29 cellular contexts compared by ENCODE assay signal in the genomic region with DNA sequence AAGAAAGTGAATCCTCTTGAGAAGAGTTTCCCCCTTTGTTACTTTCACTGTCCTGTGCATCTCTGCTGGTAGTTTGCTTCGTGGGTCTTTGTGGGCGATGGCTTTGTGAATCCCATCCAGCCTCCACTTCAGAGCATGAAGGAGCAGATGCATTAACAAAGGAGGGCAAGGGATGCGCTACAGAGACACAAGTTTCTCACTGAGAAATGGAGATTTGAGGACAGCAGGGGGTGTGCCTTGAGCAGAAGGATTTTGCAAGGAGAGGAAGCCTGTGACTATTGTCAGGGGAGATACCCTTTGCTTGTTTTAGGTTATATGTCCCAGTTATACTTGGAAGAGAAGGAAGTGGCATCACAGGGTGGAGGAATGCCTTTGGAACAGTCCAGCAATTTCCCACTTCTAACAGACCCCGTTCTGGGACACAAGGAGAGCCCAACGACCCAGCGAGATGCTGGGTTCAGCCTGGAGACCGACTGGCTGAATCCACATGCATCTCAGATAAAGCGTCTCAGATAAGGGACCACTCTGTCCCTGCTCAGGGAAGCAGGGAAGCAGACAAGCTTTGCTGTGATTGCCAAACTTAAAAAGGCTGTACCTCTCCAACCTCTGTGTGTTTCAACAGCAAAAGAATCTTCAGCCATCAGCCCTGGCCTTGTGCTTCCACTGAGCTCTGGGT.
"Had no signal": no experiment of that assay in that cellular context is flagged by ENCODE, and none has a peak within 500 bp of the region (broad histone marks: within the 10 kb centered on the region; RNA-seq: fewer than 3 reads in every experiment).

No MANE protein-coding gene starts in this region.

- ATAC-seq: esophagus mucosa; foreskin keratinocyte; heart left ventricle; left lung; mucosa of descending colon; pancreas; psoas muscle; stimulated activated naive B cell treated with anti-CD40 and anti-IgM and Interleukin-4, amounts not matched to agents 10 μg/mL and 1 μg/mL and 100 μg/mL, for 72 hours had no signal

- H3K36me3 Mint-ChIP-seq: stimulated activated naive B cell treated with anti-CD40 and anti-IgM and Interleukin-4, amounts not matched to agents 10 μg/mL and 1 μg/mL and 100 μg/mL, for 72 hours had no signal

- H3K9me3 Mint-ChIP-seq: activated CD4-positive, alpha-beta memory T cell treated with anti-CD3 and anti-CD28 coated beads, Interleukin-2, amount 10 ng/mL, durations not matched to agents 7 days and 5 days; activated CD4-positive, alpha-beta T cell treated with anti-CD3 and anti-CD28 coated beads, Interleukin-2, amount 10 ng/mL, durations not matched to agents 24 days and 14 days; activated T-cell treated with anti-CD3 and anti-CD28 coated beads, Interleukin-2, amount 50 U/mL, for 24 hours; stimulated activated naive B cell treated with anti-CD40 and anti-IgM and Interleukin-4, amounts not matched to agents 10 μg/mL and 1 μg/mL and 100 μg/mL, for 72 hours had no signal

- H3K36me3 ChIP-seq: brain microvascular endothelial cell, heart left ventricle, left lung, pancreas, sigmoid colon, tibial nerve, WERI-Rb-1 had no signal

- H3K27ac Mint-ChIP-seq: activated CD4-positive, alpha-beta memory T cell treated with anti-CD3 and anti-CD28 coated beads, Interleukin-2, amount 10 ng/mL, durations not matched to agents 7 days and 5 days; activated CD4-positive, alpha-beta T cell treated with anti-CD3 and anti-CD28 coated beads, Interleukin-2, amount 10 ng/mL, durations not matched to agents 24 days and 14 days; activated T-cell treated with anti-CD3 and anti-CD28 coated beads, Interleukin-2, amount 50 U/mL, for 24 hours; stimulated activated naive B cell treated with anti-CD40 and anti-IgM and Interleukin-4, amounts not matched to agents 10 μg/mL and 1 μg/mL and 100 μg/mL, for 72 hours; T-helper 1 cell treated with Interleukin-12 subunit alpha and Interleukin-12 subunit beta and Interleukin-4 antibody, amounts not matched to agents 30 μg/mL and 1 μg/mL, for 36 hours had no signal

- H3K4me3 ChIP-seq: heart left ventricle, left lung, lung, mucosa of descending colon, pancreas, psoas muscle, sigmoid colon, tibial nerve had no signal

- H3K4me1 ChIP-seq: pancreas, psoas muscle, sigmoid colon, tibial nerve had no signal

- H3K27ac ChIP-seq: brain microvascular endothelial cell, foreskin keratinocyte, heart left ventricle, left lung, pancreas, psoas muscle, sigmoid colon, tibial nerve, WERI-Rb-1 had no signal

- H3K27me3 Mint-ChIP-seq: activated CD4-positive, alpha-beta memory T cell treated with anti-CD3 and anti-CD28 coated beads, Interleukin-2, amount 10 ng/mL, durations not matched to agents 7 days and 5 days; activated CD4-positive, alpha-beta T cell treated with anti-CD3 and anti-CD28 coated beads, Interleukin-2, amount 10 ng/mL, durations not matched to agents 24 days and 14 days; activated T-cell treated with anti-CD3 and anti-CD28 coated beads, Interleukin-2, amount 50 U/mL, for 24 hours; stimulated activated naive B cell treated with anti-CD40 and anti-IgM and Interleukin-4, amounts not matched to agents 10 μg/mL and 1 μg/mL and 100 μg/mL, for 72 hours had no signal

- H3K27me3 ChIP-seq: brain microvascular endothelial cell, foreskin keratinocyte, heart left ventricle, left lung, pancreas, sigmoid colon, tibial nerve had no signal

- DNase-seq: activated CD4-positive, alpha-beta memory T cell treated with anti-CD3 and anti-CD28 coated beads, Interleukin-2, amount 10 ng/mL, durations not matched to agents 7 days and 5 days; activated CD4-positive, alpha-beta T cell treated with anti-CD3 and anti-CD28 coated beads, Interleukin-2, amount 10 ng/mL, durations not matched to agents 24 days and 14 days; activated CD4-positive, CD25-positive, alpha-beta regulatory T cell treated with anti-CD3 and anti-CD28 coated beads, Interleukin-2, amount 50 U/mL, for 72 hours; activated CD8-positive, alpha-beta memory T cell treated with anti-CD3 and anti-CD28 coated beads, Interleukin-2, amount 50 U/mL, for 48 hours; activated gamma-delta T cell treated with Interleukin-2 at 50 U/mL for 16 hours; activated naive CD4-positive, alpha-beta T cell treated with anti-CD3 and anti-CD28 coated beads, Interleukin-2, amount 50 U/mL, for 16 hours; activated T-cell treated with anti-CD3 and anti-CD28 coated beads, Interleukin-2, amount 50 U/mL, for 24 hours; amniotic stem cell; brain microvascular endothelial cell; caudate nucleus; cortex of kidney; foreskin keratinocyte; heart left ventricle; hypothalamus; left lung; mucosa of descending colon; nephron progenitor cell; pancreas; psoas muscle; sigmoid colon; small intestine; stimulated activated CD4-positive, alpha-beta T cell treated with anti-CD3 and anti-CD28 coated beads, Interleukin-2, amount 100 ng/mL, for 24 hours; stimulated activated naive B cell treated with anti-CD40 and anti-IgM and Interleukin-4, amounts not matched to agents 10 μg/mL and 1 μg/mL and 100 μg/mL, for 72 hours; T-helper 9 cell; WERI-Rb-1 had no signal

- H3K9me3 ChIP-seq: heart left ventricle, left lung, mucosa of descending colon, pancreas, psoas muscle, sigmoid colon, tibial nerve had no signal

- H3K4me3 Mint-ChIP-seq: activated CD4-positive, alpha-beta memory T cell treated with anti-CD3 and anti-CD28 coated beads, Interleukin-2, amount 10 ng/mL, durations not matched to agents 7 days and 5 days; activated CD4-positive, alpha-beta T cell treated with anti-CD3 and anti-CD28 coated beads, Interleukin-2, amount 10 ng/mL, durations not matched to agents 24 days and 14 days; activated T-cell treated with anti-CD3 and anti-CD28 coated beads, Interleukin-2, amount 50 U/mL, for 24 hours; nephron progenitor cell; stimulated activated naive B cell treated with anti-CD40 and anti-IgM and Interleukin-4, amounts not matched to agents 10 μg/mL and 1 μg/mL and 100 μg/mL, for 72 hours; T-helper 1 cell treated with Interleukin-12 subunit alpha and Interleukin-12 subunit beta and Interleukin-4 antibody, amounts not matched to agents 30 μg/mL and 1 μg/mL, for 36 hours had no signal
